Comparison of ENCODE assay signal across 13 cellular contexts in the genomic region with DNA sequence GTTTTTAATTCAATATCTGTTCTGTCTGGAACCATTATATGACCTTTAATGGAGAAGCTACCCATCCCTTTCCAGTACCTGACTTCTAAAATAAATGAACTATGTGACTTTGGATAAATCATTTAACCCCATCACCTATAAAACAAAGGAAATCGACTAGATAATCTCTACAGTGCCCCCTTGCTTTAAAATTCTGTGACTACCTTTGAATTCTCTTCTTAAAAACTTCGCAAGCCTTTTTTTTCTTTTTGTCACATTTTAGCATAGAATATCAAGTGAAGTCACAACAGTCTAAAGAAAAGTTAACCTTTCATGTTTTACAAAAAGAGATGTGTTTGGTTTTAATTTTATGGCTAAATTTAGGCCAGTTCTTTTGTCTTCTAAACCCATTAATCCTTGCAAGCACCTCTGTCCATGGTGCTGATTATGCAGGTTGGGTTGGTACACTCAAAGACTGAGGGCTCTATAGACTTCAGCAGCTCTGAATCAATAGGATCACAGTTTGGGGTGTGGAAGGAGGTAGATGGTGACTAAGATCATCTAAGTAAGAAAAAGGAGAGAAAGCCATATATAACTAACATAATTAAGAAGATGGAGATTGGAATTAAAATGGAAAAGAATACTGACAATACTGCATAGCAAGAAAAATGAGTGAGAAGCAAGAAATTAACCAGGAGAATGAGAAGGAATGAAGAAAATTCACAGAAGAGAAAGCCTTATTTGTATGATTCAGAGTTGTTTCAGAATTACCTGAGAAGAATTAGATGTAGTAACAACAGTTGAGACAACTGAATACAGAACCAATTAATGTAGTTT. TPM values are rescaled to one million over a fixed set of nuclear protein-coding genes. Genes with fewer than 3 reads are reported as not detected.
DNase-seq lines count a peak whose midpoint lies in the region; ATAC-seq and TF ChIP-seq lines count a peak whose summit lies in the region.
"Had no signal": no experiment of that assay in that cellular context is flagged by ENCODE, and none has a peak within 500 bp of the region (broad histone marks: within the 10 kb centered on the region; RNA-seq: fewer than 3 reads in every experiment).

No MANE protein-coding gene starts in this region.

- no peaks in the 10 kb centered on the region for H3K36me3 ChIP-seq in mammary epithelial cell (ENCODE audit: insufficient read depth, low read length)
- no peaks in the 10 kb centered on the region for H3K36me3 ChIP-seq in liver (ENCODE audit: control insufficient read depth in 4 of 4, insufficient read depth in 3 of 4, low read depth in 1 of 4, low read length in 3 of 4)
- H3K36me3 ChIP-seq: left ventricle myocardium inferior had no signal

- peak; percentile 7 for DNase-seq in GM20000 (ENCODE audit: low spot score)
- peak; percentile 23 for DNase-seq in LoVo (ENCODE audit: low spot score)
- DNase-seq in mammary epithelial cell = peak; percentile 34
- no peak for DNase-seq in COLO829 (ENCODE audit: low spot score)
- DNase-seq in natural killer cell = no peak
- DNase-seq: activated CD8-positive, alpha-beta memory T cell treated with anti-CD3 and anti-CD28 coated beads, Interleukin-2, amount 10 ng/mL, durations not matched to agents 7 days and 5 days; GDM1; left ventricle myocardium inferior; NCI-H1092 had no signal

- 25% methylated on average over 2 of the region's 2 CpGs for WGBS in mammary epithelial cell (ENCODE audit: low coverage, missing lambda C conversion rate)
- WGBS in liver = 42% methylated on average over 2 of the region's 2 CpGs

- intact Hi-C loops in mammary epithelial cell (cut with micrococcal nuclease) = no loop called here
- intact Hi-C loops in natural killer cell (cut with micrococcal nuclease) = no loop called here

- in situ Hi-C loops in mammary epithelial cell (cut with MboI; ENCODE audit: low sequenced_read_pairs in 2 of 2) = no loop called here

- no peaks in the 10 kb centered on the region for H3K4me1 Mint-ChIP-seq in natural killer cell
- H3K4me1 Mint-ChIP-seq: activated CD8-positive, alpha-beta memory T cell treated with anti-CD3 and anti-CD28 coated beads, Interleukin-2, amount 10 ng/mL, durations not matched to agents 7 days and 5 days had no signal

- no peak for TF ChIP-seq CTCF in GM20000 (IDR thresholded peaks at IDR 0.05; ENCODE audit: extremely low read depth, missing control alignments)
- no peak for TF ChIP-seq CTCF in mammary epithelial cell (conservative IDR thresholded peaks at IDR 0.05 in 1 of 2, IDR thresholded peaks at IDR 0.05 in 1 of 2; ENCODE audit: extremely low read depth in 1 of 2, insufficient read depth in 1 of 2, low read depth in 1 of 2, low read length in 2 of 2)
- no peak for TF ChIP-seq CTCF in liver (IDR thresholded peaks at IDR 0.05; ENCODE audit: low read depth, low read length, missing input control)
- no peak for TF ChIP-seq CTCF in natural killer cell (IDR thresholded peaks at IDR 0.05)

- H3K4me1 ChIP-seq in mammary epithelial cell (ENCODE audit: insufficient read depth, low read length) = no peaks in the 10 kb centered on the region
- H3K4me1 ChIP-seq in liver (ENCODE audit: control insufficient read depth in 4 of 4, insufficient read depth in 4 of 4, low read length in 3 of 4) = no peaks in the 10 kb centered on the region
- H3K4me1 ChIP-seq: left ventricle myocardium inferior had no signal

- no peaks in the 10 kb centered on the region for H3K79me2 ChIP-seq in mammary epithelial cell (ENCODE audit: insufficient read depth, low read length)

- H4K20me1 ChIP-seq in mammary epithelial cell (ENCODE audit: insufficient read depth, low read length) = no peaks in the 10 kb centered on the region

- no TSS peak for BruUV-seq in mammary epithelial cell (replicated peaks; lab: Mats Ljungman, UMichigan)

- no peak overlapping the region for H3K4me3 Mint-ChIP-seq in natural killer cell
- H3K4me3 Mint-ChIP-seq: activated CD8-positive, alpha-beta memory T cell treated with anti-CD3 and anti-CD28 coated beads, Interleukin-2, amount 10 ng/mL, durations not matched to agents 7 days and 5 days; dendritic cell treated with granulocyte-macrophage colony-stimulating factor and Interleukin-4, amounts not matched to agents 40 ng/mL and 50 ng/mL, for 4 days had no signal

- no peaks in the 10 kb centered on the region for H3K36me3 Mint-ChIP-seq in natural killer cell
- H3K36me3 Mint-ChIP-seq: activated CD8-positive, alpha-beta memory T cell treated with anti-CD3 and anti-CD28 coated beads, Interleukin-2, amount 10 ng/mL, durations not matched to agents 7 days and 5 days had no signal

- dilution Hi-C loops in mammary epithelial cell (cut with HindIII; ENCODE audit: low sequenced_read_pairs) = no loop called here

- H3K9me3 ChIP-seq in mammary epithelial cell (replicated peaks; ENCODE audit: insufficient read depth, low read length) (no peaks in the 10 kb centered on the region), liver (ENCODE audit: control insufficient read depth in 4 of 4, low read length in 3 of 4) (no peaks in the 10 kb centered on the region)
- H3K9me3 ChIP-seq: left ventricle myocardium inferior had no signal

- no peak overlapping the region for H3K27ac Mint-ChIP-seq in natural killer cell
- H3K27ac Mint-ChIP-seq: activated CD8-positive, alpha-beta memory T cell treated with anti-CD3 and anti-CD28 coated beads, Interleukin-2, amount 10 ng/mL, durations not matched to agents 7 days and 5 days; dendritic cell treated with granulocyte-macrophage colony-stimulating factor and Interleukin-4, amounts not matched to agents 40 ng/mL and 50 ng/mL, for 4 days had no signal

- H3K27me3 ChIP-seq in mammary epithelial cell (ENCODE audit: insufficient read depth, low read length) (peaks cover 4% of the 10 kb centered on the region), liver (ENCODE audit: control insufficient read depth in 4 of 4, insufficient read depth in 4 of 4, low read length in 3 of 4) (no peaks in the 10 kb centered on the region)

- H3K27me3 Mint-ChIP-seq in natural killer cell (ENCODE audit: low read depth in 2 of 2) = peaks cover 0 to 3% of the 10 kb centered on the region in 2 donors
- H3K27me3 Mint-ChIP-seq: activated CD8-positive, alpha-beta memory T cell treated with anti-CD3 and anti-CD28 coated beads, Interleukin-2, amount 10 ng/mL, durations not matched to agents 7 days and 5 days; dendritic cell treated with granulocyte-macrophage colony-stimulating factor and Interleukin-4, amounts not matched to agents 40 ng/mL and 50 ng/mL, for 4 days had no signal

- H3K9me3 Mint-ChIP-seq in natural killer cell = peaks cover 8 to 9% of the 10 kb centered on the region in 2 donors

- H3K9ac ChIP-seq in mammary epithelial cell (ENCODE audit: insufficient read depth, low read length) = no peak overlapping the region
- no peak overlapping the region for H3K9ac ChIP-seq in liver (ENCODE audit: low read depth in 1 of 2, low read length in 2 of 2)

- no peak for TF ChIP-seq RAD21 in liver (IDR thresholded peaks at IDR 0.05)

- H2AFZ ChIP-seq in mammary epithelial cell (ENCODE audit: low read depth, low read length) = no peak overlapping the region

- H3K4me3 ChIP-seq in mammary epithelial cell (replicated peaks in 1 of 3; ENCODE audit: insufficient read depth in 1 of 3, low read depth in 2 of 3, low read length in 3 of 3) (no peak overlapping the region), liver (ENCODE audit: low read depth in 1 of 3, low read length in 3 of 3) (no peak overlapping the region)
- H3K4me3 ChIP-seq: left ventricle myocardium inferior had no signal

- H3K27ac ChIP-seq in mammary epithelial cell (ENCODE audit: insufficient read depth, low read depth, low read length) = no peak overlapping the region
- no peak overlapping the region for H3K27ac ChIP-seq in liver (ENCODE audit: low read depth in 1 of 2, low read length in 2 of 2)
- H3K27ac ChIP-seq: left ventricle myocardium inferior had no signal

- ATAC-seq in natural killer cell (no peak), HG02571 (IDR thresholded peaks at IDR 0.05; ENCODE audit: unreplicated experiment) (no peak)
- ATAC-seq: activated CD8-positive, alpha-beta memory T cell treated with anti-CD3 and anti-CD28 coated beads, Interleukin-2, amount 10 ng/mL, durations not matched to agents 7 days and 5 days; Right ventricle myocardium inferior had no signal

- no peak overlapping the region for H3K4me2 ChIP-seq in mammary epithelial cell (ENCODE audit: insufficient read depth, low read depth, low read length)

- CTCF ChIA-PET in mammary epithelial cell (lab: Charles Lee; ENCODE audit: low non-redundant PET) = no interaction called here

TF ChIP-seq in liver, 16 proteins besides CTCF, POLR2A, EP300 and RAD21:
- TF ChIP-seq, protein P1, sequence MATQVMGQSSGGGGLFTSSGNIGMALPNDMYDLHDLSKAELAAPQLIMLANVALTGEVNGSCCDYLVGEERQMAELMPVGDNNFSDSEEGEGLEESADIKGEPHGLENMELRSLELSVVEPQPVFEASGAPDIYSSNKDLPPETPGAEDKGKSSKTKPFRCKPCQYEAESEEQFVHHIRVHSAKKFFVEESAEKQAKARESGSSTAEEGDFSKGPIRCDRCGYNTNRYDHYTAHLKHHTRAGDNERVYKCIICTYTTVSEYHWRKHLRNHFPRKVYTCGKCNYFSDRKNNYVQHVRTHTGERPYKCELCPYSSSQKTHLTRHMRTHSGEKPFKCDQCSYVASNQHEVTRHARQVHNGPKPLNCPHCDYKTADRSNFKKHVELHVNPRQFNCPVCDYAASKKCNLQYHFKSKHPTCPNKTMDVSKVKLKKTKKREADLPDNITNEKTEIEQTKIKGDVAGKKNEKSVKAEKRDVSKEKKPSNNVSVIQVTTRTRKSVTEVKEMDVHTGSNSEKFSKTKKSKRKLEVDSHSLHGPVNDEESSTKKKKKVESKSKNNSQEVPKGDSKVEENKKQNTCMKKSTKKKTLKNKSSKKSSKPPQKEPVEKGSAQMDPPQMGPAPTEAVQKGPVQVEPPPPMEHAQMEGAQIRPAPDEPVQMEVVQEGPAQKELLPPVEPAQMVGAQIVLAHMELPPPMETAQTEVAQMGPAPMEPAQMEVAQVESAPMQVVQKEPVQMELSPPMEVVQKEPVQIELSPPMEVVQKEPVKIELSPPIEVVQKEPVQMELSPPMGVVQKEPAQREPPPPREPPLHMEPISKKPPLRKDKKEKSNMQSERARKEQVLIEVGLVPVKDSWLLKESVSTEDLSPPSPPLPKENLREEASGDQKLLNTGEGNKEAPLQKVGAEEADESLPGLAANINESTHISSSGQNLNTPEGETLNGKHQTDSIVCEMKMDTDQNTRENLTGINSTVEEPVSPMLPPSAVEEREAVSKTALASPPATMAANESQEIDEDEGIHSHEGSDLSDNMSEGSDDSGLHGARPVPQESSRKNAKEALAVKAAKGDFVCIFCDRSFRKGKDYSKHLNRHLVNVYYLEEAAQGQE (IDR thresholded peaks at IDR 0.05) = peak; percentile 99
- TF ChIP-seq SP1 (IDR thresholded peaks at IDR 0.05) (no peak), HNF4A (conservative IDR thresholded peaks at IDR 0.05) (no peak), HNF4G (IDR thresholded peaks at IDR 0.05) (no peak)

RNA-seq across cellular contexts. Expression of gene TBX15, which starts 59.2 kb away (rescaled TPM):
- total RNA-seq in mammary epithelial cell (under 1 TPM in 1 of 2 donors, not detected in 1; 0.17 TPM), liver (1 to 10 TPM in 1 of 2 donors, under 1 TPM in 1; 0.09 to 1.9 TPM), natural killer cell (not detected)
- polyA plus RNA-seq in mammary epithelial cell (0.01 TPM), liver (10 to 100 TPM in 1 of 2 donors, 1 to 10 TPM in 1; 5.0 to 15.5 TPM)
- polyA minus RNA-seq in mammary epithelial cell = 2.3 TPM
- total RNA-seq: activated CD8-positive, alpha-beta memory T cell treated with anti-CD3 and anti-CD28 coated beads, Interleukin-2, amount 10 ng/mL, durations not matched to agents 7 days and 5 days had no signal

Comparison
In these comparisons a context has a peak if more than half of its experiments do, and no peak if none do; other contexts are left out.
1. DNase-seq: peak in GM20000 (single experiment), LoVo (single experiment) and mammary epithelial cell (single experiment); none in COLO829 (single experiment) and natural killer cell (single experiment).